Comparison of ENCODE assay signal across 8 cellular contexts in the genomic region with DNA sequence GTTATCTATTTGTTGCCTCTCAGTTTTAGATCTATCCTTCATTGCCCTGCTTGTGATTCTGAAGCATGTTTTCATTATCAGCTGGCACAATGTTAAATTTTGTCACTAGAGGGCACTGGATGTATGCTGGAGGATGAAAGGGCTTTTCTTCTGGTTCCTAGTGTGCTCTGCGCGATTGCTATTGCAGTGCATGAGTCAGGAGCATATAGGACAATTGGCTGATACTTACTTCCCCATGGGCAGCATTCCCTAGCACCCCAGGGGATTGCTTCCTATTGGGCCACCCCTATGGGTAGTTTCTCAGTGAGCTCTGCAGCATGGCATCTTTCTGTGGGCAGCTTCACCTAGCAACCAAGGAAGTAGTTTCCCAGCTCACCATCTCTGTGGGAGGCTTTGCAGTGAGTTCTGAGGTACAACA.
DNase-seq lines count a peak whose midpoint lies in the region; ATAC-seq and TF ChIP-seq lines count a peak whose summit lies in the region.

No MANE protein-coding gene starts in this region.

- H3K36me3 Mint-ChIP-seq in neural crest cell (ENCODE audit: low read depth), result no peaks in the 10 kb centered on the region

- no peak overlapping the region for H3K27ac Mint-ChIP-seq in neural crest cell (ENCODE audit: unreplicated experiment)

- no peaks in the 10 kb centered on the region for H3K4me1 Mint-ChIP-seq in neural crest cell

- ATAC-seq in GM18498 (IDR thresholded peaks at IDR 0.05; ENCODE audit: unreplicated experiment) (peak; percentile 97), HG02610 (IDR thresholded peaks at IDR 0.05; ENCODE audit: unreplicated experiment) (peak; percentile 92)

- no peak overlapping the region for H3K4me3 Mint-ChIP-seq in neural crest cell

- H3K27me3 Mint-ChIP-seq in neural crest cell (ENCODE audit: low read depth), result no peaks in the 10 kb centered on the region

- no peak overlapping the region for H3K4me3 ChIP-seq in epithelial cell of proximal tubule (ENCODE audit: low read depth, low read length)

- peaks cover 2% of the 10 kb centered on the region for H3K9me3 Mint-ChIP-seq in neural crest cell

- DNase-seq in Ammon's horn (ENCODE audit: low spot score) (peak; percentile 83), M059J (ENCODE audit: low read depth) (peak; percentile 85), SHP77 treated with DMSO at 0.1 percent for 48 hours (lab: John Stamatoyannopoulos, UW) (peak; percentile 20), epithelial cell of proximal tubule (ENCODE audit: low read depth) (peak; percentile 32), neural crest cell (ENCODE audit: low read depth, low spot score) (peak; percentile 31), KG1 (lab: John Stamatoyannopoulos, UW) (no peak)

- TF ChIP-seq CTCF in epithelial cell of proximal tubule (conservative IDR thresholded peaks at IDR 0.05; ENCODE audit: low read depth, low read length), result peak; percentile 83
- peak; percentile 84 for TF ChIP-seq CTCF in neural crest cell (conservative IDR thresholded peaks at IDR 0.05)
